8 cellular contexts compared by ENCODE assay signal in the genomic region with DNA sequence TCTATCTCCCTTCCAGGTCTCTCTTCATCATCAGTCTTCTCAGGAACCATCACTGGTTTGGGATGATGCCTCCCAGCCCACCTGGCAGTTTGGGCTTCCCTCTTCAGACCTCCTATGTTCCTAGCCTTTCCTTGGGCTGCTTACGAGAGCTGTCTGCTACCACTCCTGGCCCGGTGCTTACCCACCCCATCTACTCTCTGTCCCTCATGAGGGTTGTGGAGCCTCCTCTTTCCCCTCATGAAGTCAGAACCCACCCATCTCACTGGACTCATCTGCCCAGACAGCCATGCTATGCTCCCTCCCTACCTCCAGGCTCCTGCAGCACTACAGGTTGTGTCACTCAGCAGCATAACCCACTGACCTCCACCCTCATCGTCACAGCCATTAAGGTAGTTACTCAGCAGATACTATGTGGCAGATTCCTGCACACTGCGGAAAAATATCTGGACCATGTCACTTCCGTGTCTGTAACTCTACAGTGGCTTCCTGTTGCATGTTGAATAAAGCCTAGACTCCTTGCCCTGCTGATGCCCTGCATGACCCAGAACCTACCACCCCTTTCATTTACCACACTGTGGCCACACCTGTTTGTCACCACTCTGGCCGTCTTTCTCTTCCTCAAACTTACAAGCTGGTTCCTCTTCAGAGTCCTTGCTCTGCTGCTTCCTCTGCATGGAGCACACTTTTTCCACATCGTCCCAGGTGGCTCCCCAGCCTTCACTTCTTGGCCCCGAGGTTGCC. TPM values are rescaled to one million over a fixed set of nuclear protein-coding genes. Genes with fewer than 3 reads are reported as not detected.
A peak's percentile ranks its signal among the peaks of the same experiment; 100 is the strongest.
DNase-seq lines count a peak whose midpoint lies in the region; ATAC-seq and TF ChIP-seq lines count a peak whose summit lies in the region.

No MANE protein-coding gene starts in this region.

- TF ChIP-seq CTCF in AG04450 (IDR thresholded peaks at IDR 0.05; ENCODE audit: low read depth, low read length) (no peak), neural progenitor cell (IDR thresholded peaks at IDR 0.05) (no peak)

- peaks cover 61% of the 10 kb centered on the region for H3K4me1 Mint-ChIP-seq in activated CD8-positive, alpha-beta T cell treated with anti-CD3 and anti-CD28 coated beads, Interleukin-2, amount 10 ng/mL, durations not matched to agents 7 days and 5 days (ENCODE audit: low read depth)
- H3K4me1 Mint-ChIP-seq in neural progenitor cell = peaks cover 26% of the 10 kb centered on the region

- TF ChIP-seq POLR2A in GM19193 (IDR thresholded peaks at IDR 0.05; ENCODE audit: extremely low read depth, insufficient read depth, insufficient read length) = peak; percentile 26

- no peaks in the 10 kb centered on the region for H3K27me3 Mint-ChIP-seq in activated CD8-positive, alpha-beta T cell treated with anti-CD3 and anti-CD28 coated beads, Interleukin-2, amount 10 ng/mL, durations not matched to agents 7 days and 5 days (ENCODE audit: low read depth)
- H3K27me3 Mint-ChIP-seq in neural progenitor cell (ENCODE audit: insufficient read depth, low read depth) = peaks cover 12% of the 10 kb centered on the region

- H3K9me3 Mint-ChIP-seq in activated CD8-positive, alpha-beta T cell treated with anti-CD3 and anti-CD28 coated beads, Interleukin-2, amount 10 ng/mL, durations not matched to agents 7 days and 5 days (ENCODE audit: insufficient read depth) = no peaks in the 10 kb centered on the region
- H3K9me3 Mint-ChIP-seq in neural progenitor cell = no peaks in the 10 kb centered on the region

- peaks cover 8% of the 10 kb centered on the region for H3K4me1 ChIP-seq in neural progenitor cell

- peaks cover 41% of the 10 kb centered on the region for H3K79me2 ChIP-seq in neural progenitor cell (ENCODE audit: low read depth)

- H3K4me3 ChIP-seq in AG04450 (ENCODE audit: low read depth, low read length) (peak overlapping the region; percentile 3; the same call in 1 of the 2 replicates), neural progenitor cell (no peak overlapping the region)

- CTCF ChIA-PET in AG04450 (lab: Charles Lee) = no interaction called here
- CTCF ChIA-PET in activated CD8-positive, alpha-beta T cell treated with anti-CD3 and anti-CD28 coated beads, Interleukin-2, amount 10 ng/mL, durations not matched to agents 7 days and 5 days (lab: Charles Lee) = interaction anchor here (0.7 to 1.5 kb wide), 3 partner anchors 27 to 35 kb away, joined by 3 to 4 read pairs (median 3); no protein-coding TSS in a partner anchor

- H3K36me3 ChIP-seq in neural progenitor cell = no peaks in the 10 kb centered on the region

- H3K9me3 ChIP-seq in AG04450 (ENCODE audit: control insufficient read depth, insufficient read depth, low read length) = no peaks in the 10 kb centered on the region
- no peaks in the 10 kb centered on the region for H3K9me3 ChIP-seq in neural progenitor cell (ENCODE audit: low read depth)

- H3K27ac ChIP-seq in AG04450 (ENCODE audit: low read depth, low read length) (no peak overlapping the region), neural progenitor cell (no peak overlapping the region)

- peaks cover 19% of the 10 kb centered on the region for H3F3A ChIP-seq in neural progenitor cell (ENCODE audit: low read depth)

- H3K27ac Mint-ChIP-seq in activated CD8-positive, alpha-beta T cell treated with anti-CD3 and anti-CD28 coated beads, Interleukin-2, amount 10 ng/mL, durations not matched to agents 7 days and 5 days = peak overlapping the region; percentile 90
- H3K27ac Mint-ChIP-seq in neural progenitor cell = no peak overlapping the region

- no peak for DNase-seq in AG04450 (ENCODE audit: low read depth, low spot score)
- DNase-seq in activated CD8-positive, alpha-beta T cell treated with anti-CD3 and anti-CD28 coated beads, Interleukin-2, amount 10 ng/mL, durations not matched to agents 7 days and 5 days = peak; percentile 66
- DNase-seq in neural progenitor cell (ENCODE audit: low spot score) = no peak
- no peak for DNase-seq in stimulated activated CD8-positive, alpha-beta memory T cell treated with anti-CD3 and anti-CD28 coated beads, Interleukin-4, amount 100 ng/mL, for 48 hours
- DNase-seq in pons (ENCODE audit: low spot score) = no peak

- no peak overlapping the region for H3K4me2 ChIP-seq in neural progenitor cell

- POLR2A ChIA-PET in AG04450 (lab: Yijun Ruan, JAX) = no interaction called here
- POLR2A ChIA-PET in activated CD8-positive, alpha-beta T cell treated with anti-CD3 and anti-CD28 coated beads, Interleukin-2, amount 10 ng/mL, durations not matched to agents 7 days and 5 days (lab: Charles Lee) = interaction anchor here (1.1 to 1.5 kb wide), 3 partner anchors 16 to 51 kb away, joined by 3 to 4 read pairs (median 4); partner anchors contain the start of gene PGAM2

- H3K27me3 ChIP-seq in AG04450 (ENCODE audit: control insufficient read depth, insufficient read depth, low read length) = no peaks in the 10 kb centered on the region
- peaks cover 17% of the 10 kb centered on the region for H3K27me3 ChIP-seq in neural progenitor cell

- peak overlapping the region; percentile 94 for H3K4me3 Mint-ChIP-seq in activated CD8-positive, alpha-beta T cell treated with anti-CD3 and anti-CD28 coated beads, Interleukin-2, amount 10 ng/mL, durations not matched to agents 7 days and 5 days
- H3K4me3 Mint-ChIP-seq in neural progenitor cell = peak overlapping the region; percentile 96

- H4K20me1 ChIP-seq in neural progenitor cell (ENCODE audit: low read depth) = peaks cover 24% of the 10 kb centered on the region

- H3K36me3 Mint-ChIP-seq in activated CD8-positive, alpha-beta T cell treated with anti-CD3 and anti-CD28 coated beads, Interleukin-2, amount 10 ng/mL, durations not matched to agents 7 days and 5 days (ENCODE audit: low read depth) = peaks cover 43% of the 10 kb centered on the region
- H3K36me3 Mint-ChIP-seq in neural progenitor cell = peaks cover 9% of the 10 kb centered on the region

- peak; percentile 67 for ATAC-seq in HG03378 (IDR thresholded peaks at IDR 0.05; ENCODE audit: unreplicated experiment)
- peak; percentile 47 for ATAC-seq in activated CD8-positive, alpha-beta T cell treated with anti-CD3 and anti-CD28 coated beads, Interleukin-2, amount 10 ng/mL, durations not matched to agents 7 days and 5 days
- no peak for ATAC-seq in GM19455 (IDR thresholded peaks at IDR 0.05; ENCODE audit: unreplicated experiment)

- no peak overlapping the region for H3K9ac ChIP-seq in neural progenitor cell

- no peak overlapping the region for H2AFZ ChIP-seq in neural progenitor cell (replicated peaks)

RNA-seq across cellular contexts. Expression of gene DBNL, which starts 2.0 kb away (rescaled TPM):
- 76.1 and 93.8 TPM in 2 replicates for polyA plus RNA-seq in AG04450 (2011; rRNA removed)
- polyA minus RNA-seq in AG04450 (2011; rRNA and poly(A)+ RNA removed) = 75.7 and 100 TPM in 2 replicates
- 100 to 1,000 TPM; 165 to 166 TPM for total RNA-seq in activated CD8-positive, alpha-beta T cell treated with anti-CD3 and anti-CD28 coated beads, Interleukin-2, amount 10 ng/mL, durations not matched to agents 7 days and 5 days
- 31.4 and 59.5 TPM in 2 replicates for total RNA-seq in neural progenitor cell (ENCODE audit: low replicate concordance)

RNA-seq across cellular contexts. Expression of gene PGAM2, which starts 18.9 kb away (rescaled TPM):
- polyA plus RNA-seq in AG04450 (2011; rRNA removed) = not detected in 2 replicates
- not detected in 2 replicates for polyA minus RNA-seq in AG04450 (2011; rRNA and poly(A)+ RNA removed)
- total RNA-seq in activated CD8-positive, alpha-beta T cell treated with anti-CD3 and anti-CD28 coated beads, Interleukin-2, amount 10 ng/mL, durations not matched to agents 7 days and 5 days = under 1 TPM; 0.34 to 0.68 TPM
- total RNA-seq in neural progenitor cell (ENCODE audit: low replicate concordance) = 11.2 and 11.3 TPM in 2 replicates

RNA-seq across cellular contexts. Expression of gene POLM, which starts 35.8 kb away (rescaled TPM):
- polyA plus RNA-seq in AG04450 (2011; rRNA removed) = 4.6 and 5.1 TPM in 2 replicates
- polyA minus RNA-seq in AG04450 (2011; rRNA and poly(A)+ RNA removed) = 11.0 and 11.6 TPM in 2 replicates
- 10 to 100 TPM; 37.3 to 37.9 TPM for total RNA-seq in activated CD8-positive, alpha-beta T cell treated with anti-CD3 and anti-CD28 coated beads, Interleukin-2, amount 10 ng/mL, durations not matched to agents 7 days and 5 days
- total RNA-seq in neural progenitor cell (ENCODE audit: low replicate concordance) = 5.9 and 16.4 TPM in 2 replicates

RNA-seq across cellular contexts. Expression of gene SPDYE1, which starts 48.8 kb away (rescaled TPM):
- polyA plus RNA-seq in AG04450 (2011; rRNA removed) = not detected in 2 replicates
- not detected in 2 replicates for polyA minus RNA-seq in AG04450 (2011; rRNA and poly(A)+ RNA removed)
- total RNA-seq in activated CD8-positive, alpha-beta T cell treated with anti-CD3 and anti-CD28 coated beads, Interleukin-2, amount 10 ng/mL, durations not matched to agents 7 days and 5 days = not detected
- total RNA-seq in neural progenitor cell (ENCODE audit: low replicate concordance) = not detected in 2 replicates

RNA-seq across cellular contexts. Expression of gene AEBP1, which starts 57.7 kb away (rescaled TPM):
- 18.5 and 30.7 TPM in 2 replicates for polyA plus RNA-seq in AG04450 (2011; rRNA removed)
- polyA minus RNA-seq in AG04450 (2011; rRNA and poly(A)+ RNA removed) = 19.8 and 37.9 TPM in 2 replicates
- 10 to 100 TPM; 13.0 to 15.7 TPM for total RNA-seq in activated CD8-positive, alpha-beta T cell treated with anti-CD3 and anti-CD28 coated beads, Interleukin-2, amount 10 ng/mL, durations not matched to agents 7 days and 5 days
- 4.5 and 16.7 TPM in 2 replicates for total RNA-seq in neural progenitor cell (ENCODE audit: low replicate concordance)
